1 cellular context compared by ENCODE assay signal in genomic region chr7:77798394-77799077, GRCh38.
TF ChIP-seq lines count a peak whose summit lies in the region.

Gene PHTF2 (plus strand): TSS chr7:77798773.
Gene TMEM60 (minus strand): TSS chr7:77798434. CDS start chr7:77794373, 4,061 bp downstream.

TF ChIP-seq in HepG2, 621 proteins besides CTCF, POLR2A, EP300 and RAD21 (continued from another document and continues in another):
- TF ChIP-seq ZNF513 (CRISPR knock-in tag; conservative IDR thresholded peaks at IDR 0.05) (no peak), ZNF383 (CRISPR knock-in tag; IDR thresholded peaks at IDR 0.05; ENCODE audit: borderline replicate concordance) (peak; percentile 100), ZNF224 (CRISPR knock-in tag; IDR thresholded peaks at IDR 0.05) (no peak), ZNF574 (CRISPR knock-in tag; IDR thresholded peaks at IDR 0.05) (peak; percentile 70), YEATS4 (CRISPR knock-in tag; IDR thresholded peaks at IDR 0.05; ENCODE audit: borderline replicate concordance) (peak; percentile 33; the same call in 1 of the 2 replicates), ZNF629 (CRISPR knock-in tag; conservative IDR thresholded peaks at IDR 0.05) (no peak), GRHL1 (CRISPR knock-in tag; conservative IDR thresholded peaks at IDR 0.05) (no peak), ZNF670 (CRISPR knock-in tag; IDR thresholded peaks at IDR 0.05; ENCODE audit: borderline replicate concordance) (no peak), ZNF746 (CRISPR knock-in tag; IDR thresholded peaks at IDR 0.05) (peak; percentile 59; the same call in 1 of the 2 replicates), ZSCAN30 (CRISPR knock-in tag; IDR thresholded peaks at IDR 0.05) (no peak), SATB2 (CRISPR knock-in tag; IDR thresholded peaks at IDR 0.05) (no peak), NRL (CRISPR knock-in tag; IDR thresholded peaks at IDR 0.05; ENCODE audit: borderline replicate concordance) (peak; percentile 60; the same call in 1 of the 2 replicates), ZNF558 (CRISPR knock-in tag; IDR thresholded peaks at IDR 0.05; ENCODE audit: borderline replicate concordance) (no peak), ZBTB20 (CRISPR knock-in tag; IDR thresholded peaks at IDR 0.05; ENCODE audit: borderline replicate concordance, low read depth) (peak; percentile 47; the same call in 1 of the 2 replicates), ZFY (CRISPR knock-in tag; IDR thresholded peaks at IDR 0.05) (no peak), ZNF562 (CRISPR knock-in tag; IDR thresholded peaks at IDR 0.05; ENCODE audit: borderline replicate concordance) (no peak), ZNF703 (CRISPR knock-in tag; IDR thresholded peaks at IDR 0.05; ENCODE audit: borderline replicate concordance) (peak; percentile 38; the same call in 1 of the 2 replicates), XBP1 (CRISPR knock-in tag; IDR thresholded peaks at IDR 0.05) (no peak), SALL2 (CRISPR knock-in tag; IDR thresholded peaks at IDR 0.05) (no peak; the same call in 1 of the 2 replicates), ZNF296 (CRISPR knock-in tag; conservative IDR thresholded peaks at IDR 0.05) (no peak), GPBP1L1 (CRISPR knock-in tag; IDR thresholded peaks at IDR 0.05) (no peak), KMT2A (CRISPR knock-in tag; IDR thresholded peaks at IDR 0.05) (peak; percentile 88), ESRRA (CRISPR knock-in tag; IDR thresholded peaks at IDR 0.05; ENCODE audit: low read depth) (peak; percentile 53), ZBTB38 (CRISPR knock-in tag; IDR thresholded peaks at IDR 0.05) (no peak; the same call in 1 of the 2 replicates), MBNL3 (CRISPR knock-in tag; conservative IDR thresholded peaks at IDR 0.05) (no peak), ZNF44 (CRISPR knock-in tag; IDR thresholded peaks at IDR 0.05) (peak; percentile 10; the same call in 1 of the 2 replicates), BATF2 (CRISPR knock-in tag; IDR thresholded peaks at IDR 0.05) (peak; percentile 64; the same call in 1 of the 2 replicates), STAT5B (CRISPR knock-in tag; IDR thresholded peaks at IDR 0.05) (0 out of 2 replicates have a peak, but pooled peaks have one; percentile 74), ZBTB40 (IDR thresholded peaks at IDR 0.05) (no peak), ZBTB40 (CRISPR knock-in tag; IDR thresholded peaks at IDR 0.05) (no peak), ZNF143 (CRISPR knock-in tag; IDR thresholded peaks at IDR 0.05) (no peak), CENPBD1 (CRISPR knock-in tag; IDR thresholded peaks at IDR 0.05; ENCODE audit: borderline replicate concordance, low read depth) (no peak), CCAR2 (optimal IDR thresholded peaks at IDR 0.05; ENCODE audit: low read depth, low read length) (no peak), PHF8 (CRISPR knock-in tag; IDR thresholded peaks at IDR 0.05) (peak; percentile 82), REL (CRISPR knock-in tag; conservative IDR thresholded peaks at IDR 0.05) (peak; percentile 92; the same call in 1 of the 2 replicates), ISL2 (CRISPR knock-in tag; IDR thresholded peaks at IDR 0.05) (no peak), ZNF136 (CRISPR knock-in tag; IDR thresholded peaks at IDR 0.05; ENCODE audit: low read depth) (peak; percentile 52; the same call in 1 of the 2 replicates), SKIL (CRISPR knock-in tag; IDR thresholded peaks at IDR 0.05; ENCODE audit: borderline replicate concordance) (peak; percentile 48; the same call in 1 of the 2 replicates), MAFF (IDR thresholded peaks at IDR 0.05; ENCODE audit: low read depth, low read length) (no peak), NCOR1 (IDR thresholded peaks at IDR 0.05; ENCODE audit: borderline replicate concordance, low read length) (no peak; the same call in 1 of the 2 replicates), ZNF652 (CRISPR knock-in tag; IDR thresholded peaks at IDR 0.05; ENCODE audit: borderline replicate concordance, low read depth) (no peak), RBM22 (optimal IDR thresholded peaks at IDR 0.05; ENCODE audit: low read length) (no peak), HMGA1 (CRISPR knock-in tag; conservative IDR thresholded peaks at IDR 0.05) (no peak)
